ENCODE assay signal across 10 cellular contexts in the genomic region with DNA sequence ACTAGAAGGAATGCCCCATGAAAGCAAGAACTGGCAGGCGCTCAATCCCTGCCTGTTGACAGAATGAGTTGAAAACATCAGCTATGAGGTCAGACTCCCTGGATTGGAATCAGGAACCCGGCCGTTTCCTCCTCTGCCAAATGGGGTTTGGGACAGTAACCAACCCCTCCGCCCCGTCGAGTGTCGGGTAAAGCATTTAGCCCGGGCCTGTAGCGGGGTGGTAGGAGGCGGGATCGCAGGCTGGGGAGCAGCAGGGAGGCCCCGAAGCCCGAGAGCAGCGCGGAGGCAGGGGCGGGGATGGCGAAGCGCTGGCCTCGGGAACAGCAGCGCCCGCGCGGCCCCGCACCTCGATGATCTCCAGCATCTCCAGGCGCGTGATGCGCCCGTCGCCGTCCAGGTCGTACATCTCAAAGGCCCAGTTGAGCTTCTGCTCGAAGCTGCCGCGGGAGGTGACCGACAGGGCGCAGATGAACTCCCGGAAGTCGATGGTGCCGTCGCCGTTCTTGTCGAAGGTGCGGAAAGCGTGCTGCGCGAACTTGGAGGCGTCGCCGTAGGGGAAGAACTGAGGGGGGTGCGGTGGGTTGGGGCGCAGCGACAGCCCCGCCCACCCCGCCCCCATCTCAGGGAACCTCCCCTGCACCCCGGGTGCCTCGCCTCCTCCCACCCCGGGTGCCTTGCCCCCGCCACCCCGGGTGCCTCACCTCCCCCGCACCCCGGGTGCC. TPM values are rescaled to one million over a fixed set of nuclear protein-coding genes. Genes with fewer than 3 reads are reported as not detected.
DNase-seq lines count a peak whose midpoint lies in the region; ATAC-seq and TF ChIP-seq lines count a peak whose summit lies in the region.
"Had no signal": no experiment of that assay in that cellular context is flagged by ENCODE, and none has a peak within 500 bp of the region (broad histone marks: within the 10 kb centered on the region; RNA-seq: fewer than 3 reads in every experiment).

No MANE protein-coding gene starts in this region.

- H3K27ac ChIP-seq in esophagus squamous epithelium: peak overlapping the region in 2 of 4 donors; percentile 25 to 51

- peaks cover 2 to 11% (median 5%) of the 10 kb centered on the region in 3 donors for H3K4me1 ChIP-seq in esophagus squamous epithelium

- H3K27me3 ChIP-seq in esophagus squamous epithelium: peaks cover 0 to 87% (median 0%) of the 10 kb centered on the region in 4 donors

- 19 to 29% methylated on average over 14 to 15 of the region's 62 CpGs for WGBS in esophagus squamous epithelium, 2 donors

- intact Hi-C loops in esophagus squamous epithelium (cut with DNase I): no loop called here

- no peak for TF ChIP-seq POLR2A in esophagus squamous epithelium (IDR thresholded peaks at IDR 0.05)

- DNase-seq in T-helper 1 cell (peak in 3 of 5 donors; percentile 36 to 55 (median 52)), esophagus squamous epithelium (lab: John Stamatoyannopoulos, UW) (no peak), EL (no peak), NCI-H2029 (lab: John Stamatoyannopoulos, UW) (no peak)
- DNase-seq in activated T-cell treated with anti-CD3 and anti-CD28 coated beads, Interleukin-2, amount 50 U/mL, for 1 hour: peak; percentile 58
- peak; percentile 33 for DNase-seq in stimulated activated CD4-positive, alpha-beta T cell treated with anti-CD3 and anti-CD28 coated beads, Interleukin-2, amount 100 ng/mL, for 4 hours (ENCODE audit: low read depth)
- DNase-seq: DMS 273 treated with DMSO at 0.1 percent for 48 hours, NCI-H1694 treated with DMSO at 0.1 percent for 48 hours had no signal

- H3K4me3 ChIP-seq in esophagus squamous epithelium: peak overlapping the region in 3 of 4 donors; percentile 5 to 42 (median 22)

- H3K9me3 ChIP-seq in esophagus squamous epithelium: no peaks in the 10 kb centered on the region

- TF ChIP-seq CTCF in esophagus squamous epithelium (IDR thresholded peaks at IDR 0.05): no peak

- no peaks in the 10 kb centered on the region for H3K36me3 ChIP-seq in esophagus squamous epithelium

- ATAC-seq in GM18502 (IDR thresholded peaks at IDR 0.05; ENCODE audit: poor library complexity, unreplicated experiment): no peak

RNA-seq across cellular contexts. Expression of a gene that starts 7.5 kb away (rescaled TPM):
- total RNA-seq in esophagus squamous epithelium: under 1 TPM in 2 of 4 donors, not detected in 2; 0.19 to 0.41 TPM
- total RNA-seq: HT1080 had no signal

RNA-seq across cellular contexts. Expression of a gene that starts 11.8 kb away (rescaled TPM):
- total RNA-seq in esophagus squamous epithelium: not detected
- total RNA-seq: HT1080 had no signal

RNA-seq across cellular contexts. Expression of a gene that starts 44.3 kb away (rescaled TPM):
- total RNA-seq in esophagus squamous epithelium: 1 to 10 TPM in 1 of 4 donors, under 1 TPM in 3; 0.45 to 1.2 (median 0.77) TPM
- total RNA-seq: HT1080 had no signal

RNA-seq across cellular contexts. Expression of a gene that starts 54.9 kb away (rescaled TPM):
- 10 to 100 TPM; 13.7 to 37.1 (median 28.6) TPM for total RNA-seq in esophagus squamous epithelium

Comparison
In these comparisons a context has a peak if more than half of its experiments do, and no peak if none do; other contexts are left out.
1. DNase-seq: peak in T-helper 1 cell (3 of 5), activated T-cell treated with anti-CD3 and anti-CD28 coated beads, Interleukin-2, amount 50 U/mL, for 1 hour (single experiment) and stimulated activated CD4-positive, alpha-beta T cell treated with anti-CD3 and anti-CD28 coated beads, Interleukin-2, amount 100 ng/mL, for 4 hours (single experiment); none in esophagus squamous epithelium (single experiment), EL (single experiment) and NCI-H2029 (single experiment).